In genomic region chr1:38068220-38068979, GRCh38 we compare ENCODE assay signal across 1 cellular context.
A peak's percentile ranks its signal among the peaks of the same experiment; 100 is the strongest.
TF ChIP-seq lines count a peak whose summit lies in the region.

No MANE protein-coding gene starts in this region.

TF ChIP-seq in K562, 482 proteins besides CTCF, POLR2A, EP300 and RAD21:
- TF ChIP-seq MECOM (CRISPR knock-in tag; IDR thresholded peaks at IDR 0.05) = no peak
- no peak for TF ChIP-seq DACH1 (IDR thresholded peaks at IDR 0.05; ENCODE audit: partially characterized antibody)
- TF ChIP-seq DIDO1 (tag; IDR thresholded peaks at IDR 0.05; ENCODE audit: low read depth) = peak; percentile 45; the same call in 1 of the 2 replicates
- TF ChIP-seq ARID4B (CRISPR knock-in tag; IDR thresholded peaks at IDR 0.05) = no peak
- TF ChIP-seq ZBTB26 (CRISPR knock-in tag; IDR thresholded peaks at IDR 0.05) = 0 out of 2 replicates have a peak, but pooled peaks have one; percentile 46
- 0 out of 2 replicates have a peak, but pooled peaks have one; percentile 34 for TF ChIP-seq HBP1 (CRISPR knock-in tag; IDR thresholded peaks at IDR 0.05)
- no peak for TF ChIP-seq NR4A1 (CRISPR knock-in tag; IDR thresholded peaks at IDR 0.05)
- no peak for TF ChIP-seq NR4A1 (tag; IDR thresholded peaks at IDR 0.05)
- TF ChIP-seq OTX1 (CRISPR knock-in tag; IDR thresholded peaks at IDR 0.05) = peak; percentile 92
- TF ChIP-seq ARID1B (IDR thresholded peaks at IDR 0.05) = 0 out of 2 replicates have a peak, but pooled peaks have one; percentile 23
- no peak for TF ChIP-seq ZSCAN32 (CRISPR knock-in tag; IDR thresholded peaks at IDR 0.05)
- TF ChIP-seq THRB (CRISPR knock-in tag; conservative IDR thresholded peaks at IDR 0.05) = peak; percentile 58; the same call in 1 of the 2 replicates
- peak; percentile 53; the same call in 1 of the 2 replicates for TF ChIP-seq HINFP (tag; conservative IDR thresholded peaks at IDR 0.05; ENCODE audit: low read depth)
